Comparison of ENCODE assay signal across 14 cellular contexts in the genomic region with DNA sequence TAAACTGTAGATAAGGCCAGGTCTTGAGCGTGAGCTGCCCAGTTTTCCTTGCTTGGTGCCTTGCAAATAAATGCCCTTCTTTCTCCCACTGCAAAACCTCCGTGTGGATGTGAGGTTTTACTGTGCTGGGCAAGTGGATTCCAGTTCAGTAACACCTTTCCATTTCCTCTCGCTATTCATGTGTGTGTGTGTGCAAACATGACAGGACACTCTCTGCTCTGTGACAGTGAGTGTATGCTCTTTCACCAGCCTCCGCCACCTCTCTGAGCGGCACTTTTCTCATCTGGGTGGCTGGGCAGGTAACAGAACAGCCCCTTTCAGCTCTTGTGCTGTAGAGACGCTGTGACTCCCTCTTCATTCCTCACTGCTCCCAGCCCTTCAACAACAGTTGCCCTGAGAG.
"Had no signal": no experiment of that assay in that cellular context is flagged by ENCODE, and none has a peak within 500 bp of the region (broad histone marks: within the 10 kb centered on the region; RNA-seq: fewer than 3 reads in every experiment).

No MANE protein-coding gene starts in this region.

- DNase-seq: activated CD4-positive, alpha-beta T cell treated with anti-CD3 and anti-CD28 coated beads, Interleukin-2, amount 50 U/mL, for 48 hours; activated CD8-positive, alpha-beta memory T cell treated with anti-CD3 and anti-CD28 coated beads, Interleukin-2, amount 10 ng/mL, durations not matched to agents 7 days and 5 days; activated naive CD4-positive, alpha-beta T cell treated with anti-CD3 and anti-CD28 coated beads, Interleukin-2, amount 50 U/mL, for 16 hours; activated T-cell treated with anti-CD3 and anti-CD28 coated beads, Interleukin-2, amount 50 U/mL, for 24 hours; adrenal gland; colonic mucosa; foreskin keratinocyte; kidney glomerular epithelial cell; stimulated activated CD4-positive, alpha-beta T cell treated with anti-CD3 and anti-CD28 coated beads, Interleukin-2, amount 100 ng/mL, for 24 hours; stimulated activated naive CD4-positive, alpha-beta T cell; substantia nigra; T-helper 9 cell had no signal

- H3K9me3 ChIP-seq: adrenal gland, colonic mucosa, tibial nerve had no signal

- H3K27me3 ChIP-seq: adrenal gland, colonic mucosa, tibial nerve had no signal

- H3K27ac Mint-ChIP-seq: activated CD8-positive, alpha-beta memory T cell treated with anti-CD3 and anti-CD28 coated beads, Interleukin-2, amount 10 ng/mL, durations not matched to agents 7 days and 5 days; activated T-cell treated with anti-CD3 and anti-CD28 coated beads, Interleukin-2, amount 50 U/mL, for 24 hours had no signal

- H3K4me3 Mint-ChIP-seq: activated CD8-positive, alpha-beta memory T cell treated with anti-CD3 and anti-CD28 coated beads, Interleukin-2, amount 10 ng/mL, durations not matched to agents 7 days and 5 days; activated T-cell treated with anti-CD3 and anti-CD28 coated beads, Interleukin-2, amount 50 U/mL, for 24 hours; neural crest cell had no signal

- H3K4me3 ChIP-seq: adrenal gland, colonic mucosa, tibial nerve had no signal

- H3K4me1 ChIP-seq: adrenal gland, colonic mucosa, foreskin keratinocyte, tibial nerve had no signal

- H3K27me3 Mint-ChIP-seq: activated T-cell treated with anti-CD3 and anti-CD28 coated beads, Interleukin-2, amount 50 U/mL, for 24 hours had no signal

- H3K36me3 ChIP-seq: adrenal gland, colonic mucosa, tibial nerve had no signal

- H3K9me3 Mint-ChIP-seq: activated T-cell treated with anti-CD3 and anti-CD28 coated beads, Interleukin-2, amount 50 U/mL, for 24 hours; neural crest cell had no signal

- ATAC-seq: activated CD8-positive, alpha-beta memory T cell treated with anti-CD3 and anti-CD28 coated beads, Interleukin-2, amount 10 ng/mL, durations not matched to agents 7 days and 5 days; foreskin keratinocyte had no signal

- H3K27ac ChIP-seq: adrenal gland, colonic mucosa, foreskin keratinocyte, tibial nerve had no signal

- H3K36me3 Mint-ChIP-seq: activated CD8-positive, alpha-beta memory T cell treated with anti-CD3 and anti-CD28 coated beads, Interleukin-2, amount 10 ng/mL, durations not matched to agents 7 days and 5 days had no signal
